Comparison of ENCODE assay signal across 9 cellular contexts in genomic region chr10:70462349-70462984, GRCh38. TPM values are rescaled to one million over a fixed set of nuclear protein-coding genes. Genes with fewer than 3 reads are reported as not detected.
DNase-seq lines count a peak whose midpoint lies in the region; ATAC-seq and TF ChIP-seq lines count a peak whose summit lies in the region.
"Had no signal": no experiment of that assay in that cellular context is flagged by ENCODE, and none has a peak within 500 bp of the region (broad histone marks: within the 10 kb centered on the region; RNA-seq: fewer than 3 reads in every experiment).

No MANE protein-coding gene starts in this region.

- intact Hi-C loops in dorsolateral prefrontal cortex (cut with DNase I) = loop anchor here (5.0 to 10.0 kb wide), 4 partner anchors 75 to 422 kb away; partner anchors contain the start of gene PCBD1 (in 1 of the 2)
- intact Hi-C loops in CD4-positive, alpha-beta memory T cell (cut with micrococcal nuclease) = no loop called here

- H3K4me1 Mint-ChIP-seq in osteocyte (ENCODE audit: unreplicated experiment) (peaks cover 17% of the 10 kb centered on the region), GM23338 (peaks cover 24% of the 10 kb centered on the region)
- peaks cover 0 to 14% (median 1%) of the 10 kb centered on the region in 4 donors for H3K4me1 Mint-ChIP-seq in CD4-positive, alpha-beta memory T cell

- no peak for ATAC-seq in GM23338

- no peaks in the 10 kb centered on the region for H3K9me3 Mint-ChIP-seq in osteocyte (ENCODE audit: unreplicated experiment)
- no peaks in the 10 kb centered on the region; the same call in 2 of the 3 replicates for H3K9me3 Mint-ChIP-seq in GM23338
- no peaks in the 10 kb centered on the region for H3K9me3 Mint-ChIP-seq in CD4-positive, alpha-beta memory T cell

- H3K27me3 ChIP-seq in dorsolateral prefrontal cortex (no peaks in the 10 kb centered on the region), GM23338 (ENCODE audit: insufficient read depth) (peaks cover 33% of the 10 kb centered on the region)
- H3K27me3 ChIP-seq in CD4-positive, alpha-beta memory T cell (ENCODE audit: insufficient read depth, low read length) = peaks cover 8% of the 10 kb centered on the region

- H3K27me3 Mint-ChIP-seq in osteocyte (ENCODE audit: unreplicated experiment) (peaks cover 4% of the 10 kb centered on the region), GM23338 (ENCODE audit: insufficient read depth, low read depth, poor library complexity) (peaks cover 42% of the 10 kb centered on the region)
- H3K27me3 Mint-ChIP-seq in CD4-positive, alpha-beta memory T cell = peaks cover 18 to 24% of the 10 kb centered on the region in 2 donors

- H2AFZ ChIP-seq in GM23338 = no peak overlapping the region

- H3K36me3 ChIP-seq in GM23338 (ENCODE audit: insufficient read depth) = no peaks in the 10 kb centered on the region
- H3K36me3 ChIP-seq in CD4-positive, alpha-beta memory T cell (ENCODE audit: insufficient read depth, low read length) = no peaks in the 10 kb centered on the region

- no peak overlapping the region for H3K4me2 ChIP-seq in GM23338

- H3K4me1 ChIP-seq in GM23338 (ENCODE audit: insufficient read depth) = peaks cover 21% of the 10 kb centered on the region
- peaks cover 10% of the 10 kb centered on the region for H3K4me1 ChIP-seq in CD4-positive, alpha-beta memory T cell (ENCODE audit: insufficient read depth, low read length)

- H3K4me3 Mint-ChIP-seq in osteocyte (ENCODE audit: unreplicated experiment) (no peak overlapping the region), GM23338 (no peak overlapping the region)
- H3K4me3 Mint-ChIP-seq in CD4-positive, alpha-beta memory T cell = no peak overlapping the region

- peak; percentile 91 for DNase-seq in COR-L47 (lab: John Stamatoyannopoulos, UW)
- DNase-seq in NCI-H2196 (lab: John Stamatoyannopoulos, UW; ENCODE audit: unreplicated experiment) = peak; percentile 71
- peak; percentile 47 to 98 (median 76) for DNase-seq in dorsolateral prefrontal cortex
- DNase-seq in osteocyte (ENCODE audit: extremely low spot score, unreplicated experiment) = no peak
- no peak for DNase-seq in GM23338 (ENCODE audit: low spot score)
- DNase-seq in effector CD4-positive, alpha-beta T cell = no peak
- DNase-seq in CD4-positive, alpha-beta memory T cell = no peak
- no peak for DNase-seq in stimulated activated CD4-positive, alpha-beta T cell treated with anti-CD3 and anti-CD28 coated beads, Interleukin-15, amount 100 ng/mL, for 24 hours

- H3K4me3 ChIP-seq in dorsolateral prefrontal cortex (no peak overlapping the region), GM23338 (no peak overlapping the region)
- H3K4me3 ChIP-seq in CD4-positive, alpha-beta memory T cell (ENCODE audit: low read length in 2 of 2) = no peak overlapping the region

- CTCF ChIA-PET in CD4-positive, alpha-beta memory T cell (lab: Charles Lee; ENCODE audit: partially characterized antibody) = interaction anchor here (0.9 to 4.6 kb wide), 13 partner anchors 10 to 418 kb away, joined by 3 to 38 read pairs (median 4); no protein-coding TSS in a partner anchor

- H4K20me1 ChIP-seq in GM23338 (replicated peaks; ENCODE audit: insufficient read depth) = no peaks in the 10 kb centered on the region; the same call in 1 of the 2 replicates

- no peaks in the 10 kb centered on the region for H3K9me2 ChIP-seq in GM23338 (ENCODE audit: insufficient read depth)

- H3K27ac ChIP-seq in dorsolateral prefrontal cortex (peak overlapping the region in 30 of 59 donors; percentile 2 to 75 (median 46)), GM23338 (ENCODE audit: low read depth) (no peak overlapping the region)
- no peak overlapping the region for H3K27ac ChIP-seq in CD4-positive, alpha-beta memory T cell (ENCODE audit: low read depth, low read length)

- no peaks in the 10 kb centered on the region for H3K36me3 Mint-ChIP-seq in osteocyte (ENCODE audit: unreplicated experiment)
- no peaks in the 10 kb centered on the region for H3K36me3 Mint-ChIP-seq in GM23338 (ENCODE audit: low read depth)
- H3K36me3 Mint-ChIP-seq in CD4-positive, alpha-beta memory T cell = no peaks in the 10 kb centered on the region

- H3K27ac Mint-ChIP-seq in osteocyte (ENCODE audit: unreplicated experiment) (peak overlapping the region; percentile 23), GM23338 (no peak overlapping the region)
- H3K27ac Mint-ChIP-seq in CD4-positive, alpha-beta memory T cell = no peak overlapping the region

- TF ChIP-seq CTCF in dorsolateral prefrontal cortex (IDR thresholded peaks at IDR 0.05 in 54 of 56, conservative IDR thresholded peaks at IDR 0.05 in 2 of 56; ENCODE audit: low read depth in 1 of 56, partially characterized antibody in 56 of 56) (peak in 12 of 56 donors; percentile 6 to 26 (median 14)), osteocyte (IDR thresholded peaks at IDR 0.05) (no peak), GM23338 (conservative IDR thresholded peaks at IDR 0.05; ENCODE audit: low read depth in 2 of 2) (no peak)

- no peaks in the 10 kb centered on the region for H3K79me2 ChIP-seq in GM23338 (replicated peaks; ENCODE audit: insufficient read depth)

- H3K9me3 ChIP-seq in CD4-positive, alpha-beta memory T cell (ENCODE audit: control insufficient read depth in 1 of 2, low read length in 2 of 2) = no peaks in the 10 kb centered on the region

- H3F3A ChIP-seq in GM23338 (replicated peaks; ENCODE audit: low read depth) = peaks cover 18% of the 10 kb centered on the region; the same call in 1 of the 2 replicates

- POLR2A ChIA-PET in CD4-positive, alpha-beta memory T cell (lab: Charles Lee; ENCODE audit: partially characterized antibody) = no interaction called here

TF ChIP-seq in GM23338, 12 proteins besides CTCF, POLR2A, EP300 and RAD21 (continues in another document):
- no peak for TF ChIP-seq ZNF114 (CRISPR knock-in tag; IDR thresholded peaks at IDR 0.05)
- TF ChIP-seq POLR2AphosphoS5 (IDR thresholded peaks at IDR 0.05; ENCODE audit: low read depth) = no peak

RNA-seq across cellular contexts. Expression of gene PALD1, which starts 16.1 kb away (rescaled TPM):
- 10 to 100 TPM in 105 of 120 experiments, 1 to 10 TPM in 15; 7.2 to 25.7 (median 13.2) TPM for total RNA-seq in dorsolateral prefrontal cortex
- 2.8 and 3.1 TPM in 2 replicates for total RNA-seq in osteocyte
- total RNA-seq in GM23338 (2014; rRNA removed; shearing (Covaris generic)) = 48.7 and 58.2 TPM in 2 replicates
- 11.1 and 11.9 TPM in 2 replicates for polyA plus RNA-seq in GM23338 (2016; fragmentation: Nextera tagmentation; extraction: Ambion mirVana)
- total RNA-seq in CD4-positive, alpha-beta memory T cell = not detected
- polyA plus RNA-seq in CD4-positive, alpha-beta memory T cell = not detected

RNA-seq across cellular contexts. Expression of gene NODAL, which starts 21.0 kb away (rescaled TPM):
- total RNA-seq in dorsolateral prefrontal cortex (1 to 10 TPM in 2 of 120 experiments, under 1 TPM in 19, not detected in 99; 0.23 to 1.2 (median 0.43) TPM), osteocyte (not detected in 2 replicates)
- 28.4 and 29.9 TPM in 2 replicates for total RNA-seq in GM23338 (2014; rRNA removed; shearing (Covaris generic))
- polyA plus RNA-seq in GM23338 (2016; fragmentation: Nextera tagmentation; extraction: Ambion mirVana) = 11.2 and 12.0 TPM in 2 replicates
- total RNA-seq in CD4-positive, alpha-beta memory T cell = not detected
- under 1 TPM in 1 of 2 donors, not detected in 1; 0.19 TPM for polyA plus RNA-seq in CD4-positive, alpha-beta memory T cell
- total RNA-seq: SK-MEL-5 had no signal

RNA-seq across cellular contexts. Expression of gene EIF4EBP2, which starts 58.5 kb away (rescaled TPM):
- total RNA-seq in dorsolateral prefrontal cortex (10 to 100 TPM; 28.6 to 91.0 (median 50.9) TPM), osteocyte (40.4 and 41.1 TPM in 2 replicates)
- total RNA-seq in GM23338 (2014; rRNA removed; shearing (Covaris generic)) = 131 and 138 TPM in 2 replicates
- polyA plus RNA-seq in GM23338 (2016; fragmentation: Nextera tagmentation; extraction: Ambion mirVana) = 40.5 and 42.0 TPM in 2 replicates
- total RNA-seq in CD4-positive, alpha-beta memory T cell = 10 to 100 TPM; 54.5 to 56.9 TPM
- polyA plus RNA-seq in CD4-positive, alpha-beta memory T cell = 10 to 100 TPM; 67.7 to 83.9 TPM

Comparison
In these comparisons a context has a peak if more than half of its experiments do, and no peak if none do; other contexts are left out.
1. DNase-seq: peak in COR-L47 (single experiment), NCI-H2196 (single experiment) and dorsolateral prefrontal cortex (10 of 10); none in osteocyte (single experiment), GM23338 (single experiment), effector CD4-positive, alpha-beta T cell (single experiment), CD4-positive, alpha-beta memory T cell (0 of 5) and stimulated activated CD4-positive, alpha-beta T cell treated with anti-CD3 and anti-CD28 coated beads, Interleukin-15, amount 100 ng/mL, for 24 hours (single experiment).
2. H3K27ac ChIP-seq: peak in dorsolateral prefrontal cortex (30 of 59); none in GM23338 (single experiment) and CD4-positive, alpha-beta memory T cell (single experiment).
3. RNA of gene NODAL, which starts 21.0 kb away (total RNA-seq): 28.4 to 29.9 TPM in GM23338; 0.23 to 1.2 TPM in dorsolateral prefrontal cortex, not detected in osteocyte and not detected in CD4-positive, alpha-beta memory T cell; every median in the first group is over 10 times any median in the second.